Comparison of ENCODE assay signal across 9 cellular contexts in the genomic region with DNA sequence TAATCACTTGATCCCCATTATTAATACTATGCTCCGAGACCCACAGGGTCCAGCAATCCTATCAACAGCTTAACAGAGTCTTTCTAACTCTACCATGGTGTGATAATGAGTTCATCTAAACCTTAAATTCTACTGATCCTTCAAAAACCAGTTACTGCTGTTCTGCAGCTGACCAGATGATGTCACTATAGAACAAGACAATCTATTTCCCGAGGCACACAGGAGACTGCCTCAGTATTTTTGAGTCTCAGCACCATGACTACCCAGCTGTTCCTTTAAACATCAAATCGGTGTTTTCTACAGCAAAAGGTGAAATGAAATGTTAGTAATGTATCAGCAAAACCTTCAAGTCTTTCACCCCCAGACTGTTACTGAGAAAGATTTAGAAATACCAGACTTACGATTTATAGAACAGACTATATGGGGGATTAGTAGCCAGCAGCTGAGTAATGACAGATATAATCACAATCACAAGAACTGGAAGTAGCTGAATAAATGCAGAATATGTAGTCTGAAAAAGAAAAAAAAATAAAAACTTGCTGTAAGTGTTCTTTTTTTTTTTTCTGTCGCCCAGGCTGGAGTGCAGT. TPM values are rescaled to one million over a fixed set of nuclear protein-coding genes. Genes with fewer than 3 reads are reported as not detected.
DNase-seq lines count a peak whose midpoint lies in the region; ATAC-seq and TF ChIP-seq lines count a peak whose summit lies in the region.
"Had no signal": no experiment of that assay in that cellular context is flagged by ENCODE, and none has a peak within 500 bp of the region (broad histone marks: within the 10 kb centered on the region; RNA-seq: fewer than 3 reads in every experiment).

No MANE protein-coding gene starts in this region.

- ATAC-seq in T-helper 17 cell: peak; percentile 98
- peak; percentile 67 to 91 for ATAC-seq in upper lobe of left lung (ENCODE audit: low FRiP score in 2 of 2)
- no peak for ATAC-seq in HG02981 (IDR thresholded peaks at IDR 0.05; ENCODE audit: unreplicated experiment)

- TF ChIP-seq CTCF in colonic mucosa (IDR thresholded peaks at IDR 0.05): peak; percentile 85
- peak; percentile 92 for TF ChIP-seq CTCF in liver (IDR thresholded peaks at IDR 0.05; ENCODE audit: low read depth, low read length, missing input control)
- peak; percentile 67 to 89 (median 85) for TF ChIP-seq CTCF in upper lobe of left lung (IDR thresholded peaks at IDR 0.05)

- DNase-seq in DMS53 treated with DMSO at 0.1 percent for 48 hours (lab: John Stamatoyannopoulos, UW; ENCODE audit: unreplicated experiment) (peak; percentile 58), H4 (ENCODE audit: low spot score) (peak; percentile 64), NCI-H2029 (lab: John Stamatoyannopoulos, UW) (peak; percentile 57), T-helper 17 cell (peak in 1 of 3 donors; percentile 50), colonic mucosa (peak; percentile 70), upper lobe of left lung (peak in 1 of 2 donors; percentile 28)

- no peaks in the 10 kb centered on the region for H3K27me3 Mint-ChIP-seq in T-helper 17 cell

- H3K9ac ChIP-seq in colonic mucosa (ENCODE audit: low read depth in 2 of 2, low read length in 2 of 2): no peak overlapping the region
- H3K9ac ChIP-seq in liver (ENCODE audit: low read depth in 1 of 2, low read length in 2 of 2): no peak overlapping the region

- peaks cover 4% of the 10 kb centered on the region for H3K4me1 Mint-ChIP-seq in T-helper 17 cell

- no peak for TF ChIP-seq POLR2A in upper lobe of left lung (IDR thresholded peaks at IDR 0.05)

- peak; percentile 96 to 99 for TF ChIP-seq RAD21 in liver (IDR thresholded peaks at IDR 0.05)

- TF ChIP-seq EP300 in upper lobe of left lung (IDR thresholded peaks at IDR 0.05): no peak

- H3K27me3 ChIP-seq in colonic mucosa: no peaks in the 10 kb centered on the region
- no peaks in the 10 kb centered on the region for H3K27me3 ChIP-seq in liver (ENCODE audit: control insufficient read depth in 4 of 4, insufficient read depth in 4 of 4, low read length in 3 of 4)
- H3K27me3 ChIP-seq in upper lobe of left lung: no peaks in the 10 kb centered on the region

- H3K4me1 ChIP-seq in colonic mucosa (peaks cover 5% of the 10 kb centered on the region), liver (ENCODE audit: control insufficient read depth in 4 of 4, insufficient read depth in 4 of 4, low read length in 3 of 4) (no peaks in the 10 kb centered on the region), upper lobe of left lung (peaks cover 3 to 13% (median 9%) of the 10 kb centered on the region in 4 donors)

- H3K36me3 Mint-ChIP-seq in T-helper 17 cell (ENCODE audit: low read depth): peaks cover 8% of the 10 kb centered on the region

- intact Hi-C loops in colonic mucosa (cut with DNase I): loop anchor here (1.0 kb wide), 1 partner anchor 91 kb away; no protein-coding TSS in a partner anchor

- 40% methylated on average over 5 of the region's 5 CpGs for WGBS in liver
- WGBS in upper lobe of left lung, 2 donors: 42 to 44% methylated on average over 5 of the region's 5 CpGs

- H3K4me3 ChIP-seq in colonic mucosa (no peak overlapping the region), liver (ENCODE audit: low read depth in 1 of 3, low read length in 3 of 3) (no peak overlapping the region), upper lobe of left lung (no peak overlapping the region)

- H3K27ac ChIP-seq in colonic mucosa: no peak overlapping the region
- H3K27ac ChIP-seq in liver (ENCODE audit: low read depth in 1 of 2, low read length in 2 of 2): no peak overlapping the region
- H3K27ac ChIP-seq in upper lobe of left lung: no peak overlapping the region

- H3K27ac Mint-ChIP-seq in T-helper 17 cell: peak overlapping the region; percentile 41

- no peak overlapping the region for H3K4me3 Mint-ChIP-seq in T-helper 17 cell

- H3K9me3 ChIP-seq in T-helper 17 cell (ENCODE audit: control insufficient read depth, low read length, poor library complexity, severe bottlenecking): no peaks in the 10 kb centered on the region
- H3K9me3 ChIP-seq in colonic mucosa: no peaks in the 10 kb centered on the region
- no peaks in the 10 kb centered on the region for H3K9me3 ChIP-seq in liver (ENCODE audit: control insufficient read depth in 4 of 4, low read length in 3 of 4)
- no peaks in the 10 kb centered on the region for H3K9me3 ChIP-seq in upper lobe of left lung

- no peaks in the 10 kb centered on the region for H3K36me3 ChIP-seq in colonic mucosa
- no peaks in the 10 kb centered on the region for H3K36me3 ChIP-seq in liver (ENCODE audit: control insufficient read depth in 4 of 4, insufficient read depth in 3 of 4, low read depth in 1 of 4, low read length in 3 of 4)
- peaks cover 0 to 77% (median 33%) of the 10 kb centered on the region in 4 donors for H3K36me3 ChIP-seq in upper lobe of left lung

TF ChIP-seq in liver, 16 proteins besides CTCF, POLR2A, EP300 and RAD21:
- TF ChIP-seq GABPA (IDR thresholded peaks at IDR 0.05 in 1 of 2, conservative IDR thresholded peaks at IDR 0.05 in 1 of 2): no peak
- no peak for TF ChIP-seq EGR1 (IDR thresholded peaks at IDR 0.05; ENCODE audit: low read depth in 2 of 2)
- TF ChIP-seq FOXA1 (IDR thresholded peaks at IDR 0.05): no peak
- no peak for TF ChIP-seq FOXA2 (IDR thresholded peaks at IDR 0.05)
- TF ChIP-seq JUND (IDR thresholded peaks at IDR 0.05): no peak
- TF ChIP-seq TAF1 (conservative IDR thresholded peaks at IDR 0.05): no peak
- no peak for TF ChIP-seq HNF4G (IDR thresholded peaks at IDR 0.05)
- no peak for TF ChIP-seq RXRA (IDR thresholded peaks at IDR 0.05)
- TF ChIP-seq YY1 (IDR thresholded peaks at IDR 0.05): no peak
- no peak for TF ChIP-seq ZBTB33 (IDR thresholded peaks at IDR 0.05)
- TF ChIP-seq HNF4A (conservative IDR thresholded peaks at IDR 0.05): no peak
- no peak for TF ChIP-seq ATF3 (IDR thresholded peaks at IDR 0.05)

RNA-seq across cellular contexts. Expression of gene DNAJC18, which starts 16.9 kb away (rescaled TPM):
- 4.5 and 22.9 TPM in 2 replicates for total RNA-seq in H4 (2014; rRNA removed; shearing (Covaris generic))
- total RNA-seq in T-helper 17 cell: 1 to 10 TPM; 4.0 to 8.7 TPM
- 1 to 10 TPM; 3.6 to 5.7 TPM for total RNA-seq in colonic mucosa
- total RNA-seq in liver: 1 to 10 TPM in 1 of 2 donors, under 1 TPM in 1; 0.92 to 1.8 TPM
- under 1 TPM; 0.66 to 0.74 TPM for polyA plus RNA-seq in liver
- 10 to 100 TPM in 1 of 6 donors, 1 to 10 TPM in 5; 1.0 to 11.6 (median 6.3) TPM for total RNA-seq in upper lobe of left lung

RNA-seq across cellular contexts. Expression of gene SPATA24, which starts 18.5 kb away (rescaled TPM):
- total RNA-seq in H4 (2014; rRNA removed; shearing (Covaris generic)): 3.4 and 5.9 TPM in 2 replicates
- total RNA-seq in T-helper 17 cell (1 to 10 TPM; 3.8 to 4.1 TPM), colonic mucosa (1 to 10 TPM; 2.9 to 3.9 TPM), liver (1 to 10 TPM; 1.8 to 2.4 TPM), upper lobe of left lung (1 to 10 TPM in 5 of 6 donors, not detected in 1; 2.9 to 6.3 (median 4.8) TPM)
- 1 to 10 TPM; 2.7 TPM for polyA plus RNA-seq in liver

RNA-seq across cellular contexts. Expression of gene PROB1, which starts 27.5 kb away (rescaled TPM):
- total RNA-seq in H4 (2014; rRNA removed; shearing (Covaris generic)): not detected in 2 replicates
- total RNA-seq in T-helper 17 cell: under 1 TPM; 0.57 to 0.72 TPM
- total RNA-seq in colonic mucosa: under 1 TPM; 0.48 to 0.96 TPM
- under 1 TPM; 0.28 to 0.67 TPM for total RNA-seq in liver
- under 1 TPM; 0.04 to 0.39 TPM for polyA plus RNA-seq in liver
- total RNA-seq in upper lobe of left lung: 1 to 10 TPM in 2 of 6 donors, under 1 TPM in 4; 0.33 to 2.1 (median 0.95) TPM

RNA-seq across cellular contexts. Expression of gene MZB1, which starts 32.7 kb away (rescaled TPM):
- total RNA-seq in H4 (2014; rRNA removed; shearing (Covaris generic)): not detected in 2 replicates
- total RNA-seq in T-helper 17 cell: 1 to 10 TPM; 2.2 to 3.1 TPM
- 10 to 100 TPM; 10.6 to 13.2 TPM for total RNA-seq in colonic mucosa
- 1 to 10 TPM; 1.8 TPM for total RNA-seq in liver
- 10 to 100 TPM in 1 of 2 donors, 1 to 10 TPM in 1; 1.8 to 23.7 TPM for polyA plus RNA-seq in liver
- total RNA-seq in upper lobe of left lung: 10 to 100 TPM in 4 of 6 donors, 1 to 10 TPM in 2; 1.5 to 30.7 (median 15.5) TPM

RNA-seq across cellular contexts. Expression of gene SLC23A1, which starts 39.3 kb away (rescaled TPM):
- total RNA-seq in H4 (2014; rRNA removed; shearing (Covaris generic)): not detected in 2 replicates
- total RNA-seq in T-helper 17 cell (not detected), colonic mucosa (1 to 10 TPM; 5.0 to 7.0 TPM), liver (10 to 100 TPM in 1 of 2 donors, 1 to 10 TPM in 1; 10.0 to 17.5 TPM), upper lobe of left lung (10 to 100 TPM in 1 of 6 donors, 1 to 10 TPM in 4, not detected in 1; 1.1 to 20.1 (median 1.8) TPM)
- polyA plus RNA-seq in liver: 10 to 100 TPM; 17.3 to 18.0 TPM
- total RNA-seq: urinary bladder had no signal
- polyA plus RNA-seq: urinary bladder had no signal
